Comparison of ENCODE assay signal across 17 cellular contexts in genomic region chrX:129705988-129706387, GRCh38. TPM values are rescaled to one million over a fixed set of nuclear protein-coding genes. Genes with fewer than 3 reads are reported as not detected.
DNase-seq lines count a peak whose midpoint lies in the region; ATAC-seq, FAIRE-seq and TF ChIP-seq lines count a peak whose summit lies in the region.
"Had no signal": no experiment of that assay in that cellular context is flagged by ENCODE, and none has a peak within 500 bp of the region (broad histone marks: within the 10 kb centered on the region; RNA-seq: fewer than 3 reads in every experiment).

No MANE protein-coding gene starts in this region.

- TF ChIP-seq EP300 in HepG2 (IDR thresholded peaks at IDR 0.05; ENCODE audit: low read depth in 2 of 2, low read length in 2 of 2) = no peak
- no peak for TF ChIP-seq EP300 in HepG2 (CRISPR knock-in tag; IDR thresholded peaks at IDR 0.05; ENCODE audit: borderline replicate concordance)

- FAIRE-seq in HepG2 (lab: Jason Lieb, UNC) = no peak
- FAIRE-seq: A204.1, GM18507 had no signal

- WGBS in HepG2 (ENCODE audit: low lambda C conversion rate) = 44% methylated on average over 2 of the region's 4 CpGs
- WGBS in right lobe of liver (ENCODE audit: insufficient coverage, low coverage, low lambda C conversion rate, missing lambda C conversion rate) = 72% methylated on average over 3 of the region's 4 CpGs

- TF ChIP-seq POLR2A in HepG2 (IDR thresholded peaks at IDR 0.05; ENCODE audit: insufficient read depth in 1 of 2, low read depth in 2 of 2, low read length in 2 of 2) (no peak), right lobe of liver (IDR thresholded peaks at IDR 0.05) (no peak)

- BruUV-seq in HepG2 (replicated peaks; lab: Mats Ljungman, UMichigan) = no TSS peak

- no peaks in the 10 kb centered on the region for H3K79me2 ChIP-seq in HepG2 (ENCODE audit: insufficient read depth, low read length)
- no peaks in the 10 kb centered on the region for H3K79me2 ChIP-seq in KMS-11 (ENCODE audit: insufficient read depth, low read depth)

- no peak for TF ChIP-seq CTCF in HepG2 (CRISPR knock-in tag; IDR thresholded peaks at IDR 0.05)
- TF ChIP-seq CTCF in right lobe of liver (IDR thresholded peaks at IDR 0.05) = no peak
- TF ChIP-seq CTCF in KMS-11 (conservative IDR thresholded peaks at IDR 0.05; ENCODE audit: low read depth, low read length) = no peak
- no peak for TF ChIP-seq CTCF in tibial artery (IDR thresholded peaks at IDR 0.05)

- no peak for DNase-seq in HepG2 (ENCODE audit: low spot score)
- no peak for DNase-seq in right lobe of liver
- no peak for DNase-seq in caudate nucleus (lab: John Stamatoyannopoulos, UW)
- DNase-seq in tibial artery = no peak
- no peak for DNase-seq in DMS79 treated with DMSO at 0.1 percent for 48 hours (lab: John Stamatoyannopoulos, UW)
- DNase-seq in activated CD4-positive, alpha-beta T cell treated with anti-CD3 and anti-CD28 coated beads, Interleukin-2, amount 50 U/mL, for 48 hours = no peak
- DNase-seq: Caco-2; CD8-positive, alpha-beta memory T cell; GM23248; H7 had no signal

- H3K36me3 ChIP-seq in HepG2 (replicated peaks in 1 of 2; ENCODE audit: control insufficient read depth in 1 of 2, insufficient read depth in 2 of 2, low read length in 2 of 2) (no peaks in the 10 kb centered on the region), right lobe of liver (no peaks in the 10 kb centered on the region), KMS-11 (ENCODE audit: insufficient read depth) (no peaks in the 10 kb centered on the region), tibial artery (no peaks in the 10 kb centered on the region)
- H3K36me3 ChIP-seq: BE2C had no signal

- no peak overlapping the region for H3K27ac ChIP-seq in HepG2 (ENCODE audit: extremely low read length, insufficient read depth, low read length)
- H3K27ac ChIP-seq in right lobe of liver = no peak overlapping the region
- peak overlapping the region; percentile 78 for H3K27ac ChIP-seq in KMS-11
- peak overlapping the region; percentile 44 for H3K27ac ChIP-seq in caudate nucleus (ENCODE audit: low read depth, low read length)
- H3K27ac ChIP-seq in tibial artery = peak overlapping the region; percentile 44 to 54
- H3K27ac ChIP-seq: GM23248 had no signal

- H2AFZ ChIP-seq in HepG2 (ENCODE audit: low read length) = no peak overlapping the region
- peak overlapping the region; percentile 54; the same call in 1 of the 2 replicates for H2AFZ ChIP-seq in KMS-11 (ENCODE audit: low read depth)
- H2AFZ ChIP-seq: GM23248 had no signal

- CTCF ChIA-PET in HepG2 (lab: Yijun Ruan, JAX; ENCODE audit: low intra/inter-chr PET ratio, low total read pairs) = no interaction called here

- H3K9me3 ChIP-seq in HepG2 (ENCODE audit: low read length) (no peaks in the 10 kb centered on the region), right lobe of liver (no peaks in the 10 kb centered on the region), tibial artery (no peaks in the 10 kb centered on the region)
- H3K9me3 ChIP-seq: BE2C, Caco-2 had no signal

- TF ChIP-seq RAD21 in HepG2 (CRISPR knock-in tag; IDR thresholded peaks at IDR 0.05) = no peak

- H3K9ac ChIP-seq in HepG2 (ENCODE audit: insufficient read depth, low read depth, low read length) (no peak overlapping the region), KMS-11 (peak overlapping the region; percentile 53; the same call in 1 of the 2 replicates)
- H3K9ac ChIP-seq: GM23248 had no signal

- intact Hi-C loops in HepG2 (cut with micrococcal nuclease; ENCODE audit: unreplicated experiment) = no loop called here
- intact Hi-C loops in right lobe of liver (cut with DNase I) = no loop called here
- intact Hi-C loops in tibial artery (cut with DNase I; ENCODE audit: low total_unique reads) = no loop called here

- H3K27me3 ChIP-seq in HepG2 (ENCODE audit: control insufficient read depth in 1 of 2, insufficient read depth in 2 of 2, low read length in 2 of 2) (no peaks in the 10 kb centered on the region), right lobe of liver (no peaks in the 10 kb centered on the region), KMS-11 (ENCODE audit: insufficient read depth, low read depth) (no peaks in the 10 kb centered on the region), tibial artery (no peaks in the 10 kb centered on the region)
- H3K27me3 ChIP-seq: BE2C had no signal

- H3K4me3 ChIP-seq in HepG2 (replicated peaks in 1 of 3; ENCODE audit: insufficient read depth in 1 of 3, low read depth in 2 of 3, low read length in 3 of 3) (no peak overlapping the region), right lobe of liver (no peak overlapping the region), KMS-11 (IDR thresholded peaks at IDR 0.05; ENCODE audit: insufficient read depth, low read depth, low read length) (no peak overlapping the region), tibial artery (no peak overlapping the region)
- H3K4me3 ChIP-seq: GM23248 had no signal

- ATAC-seq in HepG2 (no peak), right lobe of liver (no peak), GM18502 (IDR thresholded peaks at IDR 0.05; ENCODE audit: poor library complexity, unreplicated experiment) (no peak)

- H4K20me1 ChIP-seq in HepG2 (ENCODE audit: insufficient read depth, low read length) (no peaks in the 10 kb centered on the region), KMS-11 (ENCODE audit: insufficient read depth) (no peaks in the 10 kb centered on the region)

- POLR2A ChIA-PET in HepG2 (lab: Yijun Ruan, JAX) = no interaction called here

- no peak overlapping the region for H3K4me2 ChIP-seq in HepG2 (ENCODE audit: low read depth, low read length)
- peak overlapping the region; percentile 49; the same call in 1 of the 2 replicates for H3K4me2 ChIP-seq in KMS-11

- in situ Hi-C loops in HepG2 (cut with HindIII; ENCODE audit: extremely low pct_ligation_motif_present, low pct_unique_long_range_greater_than_20kb) = no loop called here

- no peaks in the 10 kb centered on the region for H3K4me1 ChIP-seq in HepG2 (ENCODE audit: insufficient read depth, low read length)
- H3K4me1 ChIP-seq in right lobe of liver = no peaks in the 10 kb centered on the region
- H3K4me1 ChIP-seq in KMS-11 (ENCODE audit: low read depth, poor library complexity, severe bottlenecking) = peaks cover 29% of the 10 kb centered on the region
- peaks cover 0 to 23% (median 10%) of the 10 kb centered on the region in 4 donors for H3K4me1 ChIP-seq in tibial artery
- H3K4me1 ChIP-seq: BE2C, Caco-2 had no signal

TF ChIP-seq in HepG2, 621 proteins besides CTCF, POLR2A, EP300 and RAD21 (continues in another document):
- no peak for TF ChIP-seq ZNF678 (CRISPR knock-in tag; IDR thresholded peaks at IDR 0.05)
- TF ChIP-seq BHLHE40 (IDR thresholded peaks at IDR 0.05; ENCODE audit: low read length) = no peak

RNA-seq across cellular contexts. Expression of gene XPNPEP2, which starts 32.8 kb away (rescaled TPM):
- total RNA-seq in HepG2 (2016; rRNA removed; fragmentation: Illumina TruSeq; extraction: Trizol) (0.49 and 1.1 TPM in 2 replicates), right lobe of liver (10 to 100 TPM in 4 of 6 experiments, 1 to 10 TPM in 2; 2.9 to 30.7 (median 16.5) TPM)
- total RNA-seq in HepG2 (2016; cell fraction: cytosol; rRNA removed; fragmentation: Illumina TruSeq; extraction: Trizol; ENCODE audit: low read depth) = not detected in 2 replicates
- total RNA-seq in HepG2 (2016; cell fraction: insoluble cytoplasmic fraction; rRNA removed; fragmentation: Illumina TruSeq; extraction: Trizol) = 0.34 and 1.1 TPM in 2 replicates
- total RNA-seq in HepG2 (2016; cell fraction: membrane; rRNA removed; fragmentation: Illumina TruSeq; extraction: Trizol) = 0.15 and 0.17 TPM in 2 replicates
- total RNA-seq in HepG2 (2016; cell fraction: nucleus; rRNA removed; fragmentation: Illumina TruSeq; extraction: Trizol) = 0.68 and 1.3 TPM in 2 replicates
- polyA plus RNA-seq in HepG2 (2011; rRNA removed) = 1.8 and 3.8 TPM in 2 replicates
- 1.5 and 1.7 TPM in 2 replicates for polyA plus RNA-seq in HepG2 (2011; cell fraction: cytosol; rRNA removed)
- 3.5 and 4.1 TPM in 2 replicates for polyA plus RNA-seq in HepG2 (2011; cell fraction: nucleus; rRNA removed)
- 3.9 and 5.5 TPM in 2 replicates for polyA plus RNA-seq in HepG2 (2012)
- polyA plus RNA-seq in HepG2 (2016; cell fraction: cytosol; fragmentation: Illumina TruSeq; extraction: Trizol; ENCODE audit: low read depth) = 0.06 and 0.21 TPM in 2 replicates
- polyA plus RNA-seq in HepG2 (2016; cell fraction: insoluble cytoplasmic fraction; fragmentation: Illumina TruSeq; extraction: Trizol; ENCODE audit: low read depth) = 0.59 and 0.69 TPM in 2 replicates
- polyA plus RNA-seq in HepG2 (2016; cell fraction: membrane; fragmentation: Illumina TruSeq; extraction: Trizol; ENCODE audit: low read depth) = 0.15 and 0.25 TPM in 2 replicates
- polyA plus RNA-seq in HepG2 (2016; cell fraction: nucleus; fragmentation: Illumina TruSeq; extraction: Trizol; ENCODE audit: insufficient read depth, low read depth) = 2.0 and 2.7 TPM in 2 replicates
- 2.4 TPM in 1 of 2 replicates, not detected in the other for polyA minus RNA-seq in HepG2 (2011; rRNA and poly(A)+ RNA removed; ENCODE audit: low replicate concordance)
- 0.53 and 1.3 TPM in 2 replicates for polyA minus RNA-seq in HepG2 (2011; cell fraction: cytosol; rRNA and poly(A)+ RNA removed)
- 2.1 and 2.9 TPM in 2 replicates for polyA minus RNA-seq in HepG2 (2011; cell fraction: nucleus; rRNA and poly(A)+ RNA removed)
- total RNA-seq: Daoy, HT-29 had no signal

RNA-seq across cellular contexts. Expression of gene APLN, which starts 51.2 kb away (rescaled TPM):
- total RNA-seq in HepG2 (2016; rRNA removed; fragmentation: Illumina TruSeq; extraction: Trizol) = 0.02 TPM in 1 of 2 replicates, not detected in the other
- total RNA-seq in HepG2 (2016; cell fraction: cytosol; rRNA removed; fragmentation: Illumina TruSeq; extraction: Trizol; ENCODE audit: low read depth) = not detected in 2 replicates
- total RNA-seq in HepG2 (2016; cell fraction: insoluble cytoplasmic fraction; rRNA removed; fragmentation: Illumina TruSeq; extraction: Trizol) = 0.06 TPM in 1 of 2 replicates, not detected in the other
- total RNA-seq in HepG2 (2016; cell fraction: membrane; rRNA removed; fragmentation: Illumina TruSeq; extraction: Trizol) = not detected in 2 replicates
- total RNA-seq in HepG2 (2016; cell fraction: nucleus; rRNA removed; fragmentation: Illumina TruSeq; extraction: Trizol) = not detected in 2 replicates
- 0.17 and 0.26 TPM in 2 replicates for polyA plus RNA-seq in HepG2 (2011; rRNA removed)
- 0.32 and 0.43 TPM in 2 replicates for polyA plus RNA-seq in HepG2 (2011; cell fraction: cytosol; rRNA removed)
- 0.11 and 0.14 TPM in 2 replicates for polyA plus RNA-seq in HepG2 (2011; cell fraction: nucleus; rRNA removed)
- 0.08 and 0.09 TPM in 2 replicates for polyA plus RNA-seq in HepG2 (2012)
- polyA plus RNA-seq in HepG2 (2016; cell fraction: cytosol; fragmentation: Illumina TruSeq; extraction: Trizol; ENCODE audit: low read depth) = not detected in 2 replicates
- not detected in 2 replicates for polyA plus RNA-seq in HepG2 (2016; cell fraction: insoluble cytoplasmic fraction; fragmentation: Illumina TruSeq; extraction: Trizol; ENCODE audit: low read depth)
- polyA plus RNA-seq in HepG2 (2016; cell fraction: membrane; fragmentation: Illumina TruSeq; extraction: Trizol; ENCODE audit: low read depth) = not detected in 2 replicates
- polyA plus RNA-seq in HepG2 (2016; cell fraction: nucleus; fragmentation: Illumina TruSeq; extraction: Trizol; ENCODE audit: insufficient read depth, low read depth) = not detected in 2 replicates
- 0.80 TPM in 1 of 2 replicates, not detected in the other for polyA minus RNA-seq in HepG2 (2011; rRNA and poly(A)+ RNA removed; ENCODE audit: low replicate concordance)
- polyA minus RNA-seq in HepG2 (2011; cell fraction: cytosol; rRNA and poly(A)+ RNA removed) = 0.20 TPM in 1 of 2 replicates, not detected in the other
- 0.13 TPM in 1 of 2 replicates, not detected in the other for polyA minus RNA-seq in HepG2 (2011; cell fraction: nucleus; rRNA and poly(A)+ RNA removed)
- 1 to 10 TPM in 3 of 6 experiments, under 1 TPM in 3; 0.17 to 5.3 (median 0.96) TPM for total RNA-seq in right lobe of liver
- polyA plus RNA-seq: CD8-positive, alpha-beta memory T cell had no signal

Comparison
In these comparisons a context has a peak if more than half of its experiments do, and no peak if none do; other contexts are left out.
1. H3K27ac ChIP-seq: peak in KMS-11 (single experiment), caudate nucleus (single experiment) and tibial artery (2 of 2); none in HepG2 (single experiment) and right lobe of liver (0 of 3).